ENCODE assay signal across 1 cellular context in the genomic region with DNA sequence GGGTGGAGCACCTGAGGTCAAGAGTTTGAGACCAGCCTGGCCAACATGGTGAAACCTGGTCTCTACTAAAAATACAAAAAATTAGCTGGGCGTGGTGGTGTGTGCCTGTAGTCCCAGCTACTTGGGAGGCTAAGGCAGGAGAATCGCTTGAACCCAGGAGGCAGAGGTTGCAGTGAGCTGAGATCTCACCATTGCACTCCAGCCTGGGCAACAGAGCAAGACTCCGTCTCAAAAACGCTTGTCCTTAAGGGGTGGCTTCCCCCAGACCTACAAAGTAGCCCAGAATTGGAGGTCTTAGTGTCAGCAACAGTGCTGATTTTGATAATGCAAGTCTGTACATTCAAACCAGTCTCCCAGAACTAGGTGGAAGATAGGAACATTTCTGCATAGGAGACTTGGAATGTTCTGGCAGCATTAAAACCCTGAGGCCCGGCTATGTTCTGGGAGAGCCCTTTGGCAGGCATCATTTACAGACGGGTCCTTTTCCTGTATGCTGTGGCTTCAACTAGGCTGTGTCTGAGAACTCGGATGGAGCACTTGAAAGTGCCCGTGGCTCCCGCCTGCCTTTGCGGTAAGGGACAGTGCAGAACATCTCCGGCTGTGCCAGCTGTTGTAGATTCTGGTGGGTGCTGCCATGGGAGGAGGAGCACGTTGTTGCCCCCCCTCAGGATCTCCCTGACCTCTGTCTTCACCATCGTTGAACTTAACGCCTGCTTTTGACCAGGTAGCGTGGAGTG.
TF ChIP-seq lines count a peak whose summit lies in the region.

No MANE protein-coding gene starts in this region.

TF ChIP-seq in HepG2, 621 proteins besides CTCF, POLR2A, EP300 and RAD21:
- TF ChIP-seq, protein P1, sequence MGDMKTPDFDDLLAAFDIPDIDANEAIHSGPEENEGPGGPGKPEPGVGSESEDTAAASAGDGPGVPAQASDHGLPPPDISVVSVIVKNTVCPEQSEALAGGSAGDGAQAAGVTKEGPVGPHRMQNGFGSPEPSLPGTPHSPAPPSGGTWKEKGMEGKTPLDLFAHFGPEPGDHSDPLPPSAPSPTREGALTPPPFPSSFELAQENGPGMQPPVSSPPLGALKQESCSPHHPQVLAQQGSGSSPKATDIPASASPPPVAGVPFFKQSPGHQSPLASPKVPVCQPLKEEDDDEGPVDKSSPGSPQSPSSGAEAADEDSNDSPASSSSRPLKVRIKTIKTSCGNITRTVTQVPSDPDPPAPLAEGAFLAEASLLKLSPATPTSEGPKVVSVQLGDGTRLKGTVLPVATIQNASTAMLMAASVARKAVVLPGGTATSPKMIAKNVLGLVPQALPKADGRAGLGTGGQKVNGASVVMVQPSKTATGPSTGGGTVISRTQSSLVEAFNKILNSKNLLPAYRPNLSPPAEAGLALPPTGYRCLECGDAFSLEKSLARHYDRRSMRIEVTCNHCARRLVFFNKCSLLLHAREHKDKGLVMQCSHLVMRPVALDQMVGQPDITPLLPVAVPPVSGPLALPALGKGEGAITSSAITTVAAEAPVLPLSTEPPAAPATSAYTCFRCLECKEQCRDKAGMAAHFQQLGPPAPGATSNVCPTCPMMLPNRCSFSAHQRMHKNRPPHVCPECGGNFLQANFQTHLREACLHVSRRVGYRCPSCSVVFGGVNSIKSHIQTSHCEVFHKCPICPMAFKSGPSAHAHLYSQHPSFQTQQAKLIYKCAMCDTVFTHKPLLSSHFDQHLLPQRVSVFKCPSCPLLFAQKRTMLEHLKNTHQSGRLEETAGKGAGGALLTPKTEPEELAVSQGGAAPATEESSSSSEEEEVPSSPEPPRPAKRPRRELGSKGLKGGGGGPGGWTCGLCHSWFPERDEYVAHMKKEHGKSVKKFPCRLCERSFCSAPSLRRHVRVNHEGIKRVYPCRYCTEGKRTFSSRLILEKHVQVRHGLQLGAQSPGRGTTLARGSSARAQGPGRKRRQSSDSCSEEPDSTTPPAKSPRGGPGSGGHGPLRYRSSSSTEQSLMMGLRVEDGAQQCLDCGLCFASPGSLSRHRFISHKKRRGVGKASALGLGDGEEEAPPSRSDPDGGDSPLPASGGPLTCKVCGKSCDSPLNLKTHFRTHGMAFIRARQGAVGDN (CRISPR knock-in tag; IDR thresholded peaks at IDR 0.05), result 0 out of 2 replicates have a peak, but pooled peaks have one; percentile 3
